ENCODE assay signal across 21 cellular contexts in the genomic region with DNA sequence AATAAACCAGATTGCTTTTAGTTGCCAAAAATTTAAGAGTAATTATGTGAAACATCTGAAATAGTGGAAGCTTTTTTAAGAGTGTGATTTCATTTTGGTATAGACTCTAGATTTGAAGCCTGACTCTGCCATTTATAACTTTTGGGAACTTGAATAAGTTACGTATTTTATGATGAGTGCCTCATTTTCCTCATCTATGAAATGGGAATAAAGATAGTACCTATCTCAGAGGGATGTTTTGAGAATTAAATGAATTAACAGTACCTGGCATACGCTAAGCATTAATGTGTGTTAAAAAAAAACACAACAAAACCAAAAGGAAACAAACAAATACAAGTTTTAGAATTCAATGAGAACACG. TPM values are rescaled to one million over a fixed set of nuclear protein-coding genes. Genes with fewer than 3 reads are reported as not detected.
A peak's percentile ranks its signal among the peaks of the same experiment; 100 is the strongest.
DNase-seq lines count a peak whose midpoint lies in the region; ATAC-seq and TF ChIP-seq lines count a peak whose summit lies in the region.
"Had no signal": no experiment of that assay in that cellular context is flagged by ENCODE, and none has a peak within 500 bp of the region (broad histone marks: within the 10 kb centered on the region; RNA-seq: fewer than 3 reads in every experiment).

No MANE protein-coding gene starts in this region.

- H3K36me3 ChIP-seq in DOHH2 (ENCODE audit: control insufficient read depth, low read length) = peaks cover 26% of the 10 kb centered on the region
- H3K36me3 ChIP-seq in adrenal gland (replicated peaks in 1 of 2) = no peaks in the 10 kb centered on the region
- no peaks in the 10 kb centered on the region for H3K36me3 ChIP-seq in gastroesophageal sphincter
- no peaks in the 10 kb centered on the region for H3K36me3 ChIP-seq in sigmoid colon
- H3K36me3 ChIP-seq: BLaER1, HAP-1 had no signal

- H3K4me1 ChIP-seq in DOHH2 (ENCODE audit: control insufficient read depth, low read length) (peaks cover 29% of the 10 kb centered on the region), adrenal gland (replicated peaks in 1 of 2) (peaks cover 8 to 11% of the 10 kb centered on the region in 2 donors), gastroesophageal sphincter (peaks cover 0 to 52% (median 0%) of the 10 kb centered on the region in 3 donors), sigmoid colon (peaks cover 0 to 4% (median 0%) of the 10 kb centered on the region in 4 donors)
- H3K4me1 ChIP-seq: BLaER1, Caco-2, HAP-1 had no signal

- 88 to 93% (median 93%) methylated on average over 3 of the region's 3 CpGs for WGBS in adrenal gland, 4 donors
- 77 to 88% methylated on average over 3 of the region's 3 CpGs for WGBS in gastroesophageal sphincter (ENCODE audit: low coverage in 1 of 2), 2 donors
- 89 to 92% methylated on average over 3 of the region's 3 CpGs for WGBS in sigmoid colon, 2 donors

- H3K4me3 ChIP-seq in DOHH2 (ENCODE audit: low read length) (no peak overlapping the region), adrenal gland (no peak overlapping the region), gastroesophageal sphincter (no peak overlapping the region), sigmoid colon (no peak overlapping the region)
- H3K4me3 ChIP-seq: BLaER1, GM12878, GM23338, HAP-1 had no signal

- peaks cover 84% of the 10 kb centered on the region for H3K79me2 ChIP-seq in DOHH2 (ENCODE audit: control insufficient read depth, low read length)

- no peak for TF ChIP-seq POLR2A in adrenal gland (IDR thresholded peaks at IDR 0.05)
- no peak for TF ChIP-seq POLR2A in gastroesophageal sphincter (IDR thresholded peaks at IDR 0.05)
- TF ChIP-seq POLR2A in sigmoid colon (IDR thresholded peaks at IDR 0.05) = no peak

- DNase-seq in adrenal gland = no peak
- no peak for DNase-seq in sigmoid colon
- no peak for DNase-seq in HCEC 1CT
- no peak for DNase-seq in NOMO-1 (lab: John Stamatoyannopoulos, UW; ENCODE audit: unreplicated experiment in 2 of 2)
- DNase-seq: Caco-2; CD4-positive, CD25-positive, alpha-beta regulatory T cell; CD8-positive, alpha-beta T cell; DMS153; DND-41; EL; GDM1 had no signal

- H3K4me2 ChIP-seq in DOHH2 (ENCODE audit: low read length) = peak overlapping the region; percentile 1; the same call in 1 of the 2 replicates
- H3K4me2 ChIP-seq: BLaER1, GM23338 had no signal

- TF ChIP-seq EP300 in gastroesophageal sphincter (IDR thresholded peaks at IDR 0.05) = no peak
- no peak for TF ChIP-seq EP300 in sigmoid colon (IDR thresholded peaks at IDR 0.05)

- H3K27ac ChIP-seq in DOHH2 (ENCODE audit: low read depth, low read length) (no peak overlapping the region), adrenal gland (peak overlapping the region in 3 of 5 donors; percentile 0 to 51 (median 20)), gastroesophageal sphincter (peak overlapping the region; percentile 23 to 73 (median 58)), sigmoid colon (peak overlapping the region; percentile 21 to 45 (median 44))
- H3K27ac ChIP-seq: 22Rv1, BLaER1, C4-2B had no signal

- H3K9me3 ChIP-seq in DOHH2 (ENCODE audit: control insufficient read depth, insufficient read depth, low read length) (0 out of 2 replicates have a peak, but pooled peaks cover 3% of the 10 kb centered on the region), adrenal gland (replicated peaks in 1 of 3) (no peaks in the 10 kb centered on the region), gastroesophageal sphincter (no peaks in the 10 kb centered on the region), sigmoid colon (no peaks in the 10 kb centered on the region)
- H3K9me3 ChIP-seq: BLaER1, Caco-2, HAP-1 had no signal

- no peaks in the 10 kb centered on the region for H3K9me2 ChIP-seq in DOHH2 (replicated peaks; ENCODE audit: control insufficient read depth, low read length)

- no peaks in the 10 kb centered on the region for H3K27me3 ChIP-seq in DOHH2 (ENCODE audit: control insufficient read depth, low read length)
- H3K27me3 ChIP-seq in adrenal gland = no peaks in the 10 kb centered on the region
- H3K27me3 ChIP-seq in gastroesophageal sphincter = no peaks in the 10 kb centered on the region
- H3K27me3 ChIP-seq in sigmoid colon = no peaks in the 10 kb centered on the region
- H3K27me3 ChIP-seq: BLaER1 had no signal

- no peaks in the 10 kb centered on the region for H4K20me1 ChIP-seq in DOHH2 (ENCODE audit: control insufficient read depth, insufficient read depth, low read depth, low read length)
- H4K20me1 ChIP-seq: BLaER1 had no signal

- intact Hi-C loops in adrenal gland (cut with DNase I) (no loop called here), sigmoid colon (cut with DNase I) (no loop called here)

- H3F3A ChIP-seq in DOHH2 (ENCODE audit: control insufficient read depth, insufficient read depth) = peaks cover 8% of the 10 kb centered on the region

- TF ChIP-seq CTCF in DOHH2 (IDR thresholded peaks at IDR 0.05; ENCODE audit: low read depth, low read length, poor library complexity, severe bottlenecking) = no peak
- no peak for TF ChIP-seq CTCF in adrenal gland (IDR thresholded peaks at IDR 0.05)
- TF ChIP-seq CTCF in gastroesophageal sphincter (IDR thresholded peaks at IDR 0.05) = no peak
- no peak for TF ChIP-seq CTCF in sigmoid colon (IDR thresholded peaks at IDR 0.05)

- ATAC-seq in gastroesophageal sphincter = no peak
- no peak for ATAC-seq in HG02623 (IDR thresholded peaks at IDR 0.05; ENCODE audit: unreplicated experiment)
- no peak for ATAC-seq in GM18498 (IDR thresholded peaks at IDR 0.05; ENCODE audit: unreplicated experiment)
- ATAC-seq: CD8-positive, alpha-beta T cell; GM12878; GM23338 had no signal

RNA-seq across cellular contexts. Expression of a gene that starts 12.9 kb away (rescaled TPM):
- total RNA-seq in adrenal gland = 100 to 1,000 TPM in 3 of 8 donors, 10 to 100 TPM in 5; 58.2 to 145 (median 82.9) TPM
- 100 to 1,000 TPM in 1 of 3 donors, 10 to 100 TPM in 2; 30.4 to 212 (median 54.5) TPM for polyA plus RNA-seq in adrenal gland
- total RNA-seq in gastroesophageal sphincter = 100 to 1,000 TPM in 3 of 4 donors, 10 to 100 TPM in 1; 83.5 to 160 (median 119) TPM
- 10 to 100 TPM; 20.2 to 40.0 (median 31.2) TPM for total RNA-seq in sigmoid colon
- polyA plus RNA-seq in sigmoid colon = 10 to 100 TPM in 2 of 3 donors, 1 to 10 TPM in 1; 8.1 to 12.6 (median 12.0) TPM
